In genomic region chr12:17064834-17065233, GRCh38 we compare ENCODE assay signal across 4 cellular contexts.
"Had no signal": no experiment of that assay in that cellular context is flagged by ENCODE, and none has a peak within 500 bp of the region (broad histone marks: within the 10 kb centered on the region; RNA-seq: fewer than 3 reads in every experiment).

No MANE protein-coding gene starts in this region.

- H3K4me2 ChIP-seq: GM23338 had no signal

- H2AFZ ChIP-seq: GM23338 had no signal

- DNase-seq: H9, HCEC 1CT, IMR-90 had no signal

- H3K4me3 ChIP-seq: GM23338 had no signal

- ATAC-seq: GM23338 had no signal
